In genomic region chr19:35509861-35510625, GRCh38 we compare ENCODE assay signal across 8 cellular contexts. TPM values are rescaled to one million over a fixed set of nuclear protein-coding genes. Genes with fewer than 3 reads are reported as not detected.
DNase-seq lines count a peak whose midpoint lies in the region; ATAC-seq and TF ChIP-seq lines count a peak whose summit lies in the region.

No MANE protein-coding gene starts in this region.

- DNase-seq in A673 (ENCODE audit: low spot score), result peak; percentile 56
- peak; percentile 57 for DNase-seq in NCI-H1694 (lab: John Stamatoyannopoulos, UW)
- DNase-seq in activated CD4-positive, alpha-beta T cell treated with anti-CD3 and anti-CD28 coated beads for 1 hour, result peak; percentile 57
- peak; percentile 66 for DNase-seq in cerebellar cortex (ENCODE audit: low spot score)
- DNase-seq in kidney tubule cell (ENCODE audit: low spot score), result peak; percentile 90
- DNase-seq in stimulated activated CD4-positive, alpha-beta T cell treated with anti-CD3 and anti-CD28 coated beads, Interleukin-2, amount 100 ng/mL, for 24 hours, result peak; percentile 85

- CTCF ChIA-PET in A673 (lab: Charles Lee), result interaction anchor here (0.6 to 1.0 kb wide), 3 partner anchors 29 to 152 kb away, joined by 3 read pairs; partner anchors contain the start of gene FFAR3

- intact Hi-C loops in A673 (cut with micrococcal nuclease; ENCODE audit: unreplicated experiment), result no loop called here

- H3K4me3 ChIP-seq in A673 (ENCODE audit: low read depth, low read length, poor library complexity, severe bottlenecking), result peak overlapping the region; percentile 15

- no peaks in the 10 kb centered on the region for H3K4me1 ChIP-seq in A673 (ENCODE audit: insufficient read depth, low read length, poor library complexity, severe bottlenecking)

- BruUV-seq in A673 (replicated peaks; lab: Mats Ljungman, UMichigan), result no TSS peak

- POLR2A ChIA-PET in A673 (lab: Charles Lee; ENCODE audit: low non-redundant PET), result no interaction called here

- H3K27ac ChIP-seq in A673 (ENCODE audit: low read depth, low read length, poor library complexity, severe bottlenecking), result no peak overlapping the region

- peak; percentile 44 for TF ChIP-seq POLR2A in GM18505 (IDR thresholded peaks at IDR 0.05; ENCODE audit: borderline replicate concordance, extremely low read depth, insufficient read depth, insufficient read length)

- H3K27me3 ChIP-seq in A673 (replicated peaks; ENCODE audit: insufficient read depth, low read depth, low read length, poor library complexity), result peaks cover 93% of the 10 kb centered on the region

- peak; percentile 96 for TF ChIP-seq CTCF in A673 (conservative IDR thresholded peaks at IDR 0.05; ENCODE audit: low read depth, low read length)

- no peaks in the 10 kb centered on the region for H3K9me3 ChIP-seq in A673 (ENCODE audit: low read depth, low read length, poor library complexity, severe bottlenecking)

- ATAC-seq in GM18505 (IDR thresholded peaks at IDR 0.05; ENCODE audit: unreplicated experiment) (no peak), HG03196 (IDR thresholded peaks at IDR 0.05; ENCODE audit: unreplicated experiment) (no peak)

- H3K36me3 ChIP-seq in A673 (ENCODE audit: insufficient read depth, low read length, poor library complexity, severe bottlenecking), result no peaks in the 10 kb centered on the region

RNA-seq across cellular contexts. Expression of gene DMKN, which starts 3.4 kb away (rescaled TPM):
- total RNA-seq in A673 (2021), result not detected in 2 replicates

RNA-seq across cellular contexts. Expression of gene SBSN, which starts 18.1 kb away (rescaled TPM):
- not detected in 2 replicates for total RNA-seq in A673 (2021)

RNA-seq across cellular contexts. Expression of gene KRTDAP, which starts 19.8 kb away (rescaled TPM):
- not detected in 2 replicates for total RNA-seq in A673 (2021)

RNA-seq across cellular contexts. Expression of gene GAPDHS, which starts 23.2 kb away (rescaled TPM):
- not detected in 2 replicates for total RNA-seq in A673 (2021)

RNA-seq across cellular contexts. Expression of gene TMEM147, which starts 35.4 kb away (rescaled TPM):
- 105 and 115 TPM in 2 replicates for total RNA-seq in A673 (2021)
